17 cellular contexts compared by ENCODE assay signal in genomic region chr11:79264284-79264683, GRCh38.
"Had no signal": no experiment of that assay in that cellular context is flagged by ENCODE, and none has a peak within 500 bp of the region (broad histone marks: within the 10 kb centered on the region; RNA-seq: fewer than 3 reads in every experiment).

No MANE protein-coding gene starts in this region.

- H3K4me1 Mint-ChIP-seq: activated CD4-positive, alpha-beta T cell treated with anti-CD3 and anti-CD28 coated beads, Interleukin-2, amount 10 ng/mL, durations not matched to agents 24 days and 14 days had no signal

- H3K27me3 ChIP-seq: neural progenitor cell, pancreas, transverse colon, vagina had no signal

- H3K9me3 Mint-ChIP-seq: neural progenitor cell had no signal

- H3K36me3 Mint-ChIP-seq: activated naive CD8-positive, alpha-beta T cell; neural progenitor cell had no signal

- ATAC-seq: activated CD8-positive, alpha-beta T cell treated with anti-CD3 and anti-CD28 coated beads, Interleukin-2, amount 10 ng/mL, durations not matched to agents 7 days and 5 days; activated T-cell treated with anti-CD3 and anti-CD28 coated beads, Interleukin-2, amount 50 U/mL, for 72 hours; pancreas; stimulated activated naive CD8-positive, alpha-beta T cell treated with anti-CD3 and anti-CD28 coated beads, Interleukin-15, Interleukin-2, amounts not matched to agents 100 U/mL and 50 U/mL, for 24 hours had no signal

- H3K9me3 ChIP-seq: pancreas, transverse colon, vagina had no signal

- H3K27ac Mint-ChIP-seq: activated CD4-positive, alpha-beta T cell treated with anti-CD3 and anti-CD28 coated beads, Interleukin-2, amount 10 ng/mL, durations not matched to agents 24 days and 14 days; activated CD8-positive, alpha-beta T cell treated with anti-CD3 and anti-CD28 coated beads, Interleukin-2, amount 10 ng/mL, durations not matched to agents 7 days and 5 days; activated naive CD8-positive, alpha-beta T cell; activated T-cell treated with anti-CD3 and anti-CD28 coated beads, Interleukin-2, amount 50 U/mL, for 72 hours; neural progenitor cell had no signal

- DNase-seq: activated CD4-positive, alpha-beta T cell treated with anti-CD3 and anti-CD28 coated beads, Interleukin-2, amount 10 ng/mL, durations not matched to agents 24 days and 14 days; activated CD4-positive, CD25-positive, alpha-beta regulatory T cell; activated CD8-positive, alpha-beta memory T cell treated with anti-CD3 and anti-CD28 coated beads, Interleukin-2, amount 50 U/mL, for 4 hours; activated CD8-positive, alpha-beta T cell treated with anti-CD3 and anti-CD28 coated beads, Interleukin-2, amount 10 ng/mL, durations not matched to agents 7 days and 5 days; activated gamma-delta T cell; activated T-cell treated with anti-CD3 and anti-CD28 coated beads, Interleukin-2, amount 50 U/mL, for 72 hours; cerebellar nuclear complex; effector CD8-positive, alpha-beta T cell; pancreas; stimulated activated CD4-positive, alpha-beta T cell treated with anti-CD3 and anti-CD28 coated beads, Interleukin-15, amount 100 ng/mL, for 24 hours; stimulated activated CD4-positive, alpha-beta T cell treated with anti-CD3 and anti-CD28 coated beads, Interleukin-4, amount 100 ng/mL, for 24 hours; stimulated activated CD8-positive, alpha-beta memory T cell treated with anti-CD3 and anti-CD28 coated beads, Interleukin-4, amount 100 ng/mL, for 48 hours; stimulated activated naive CD8-positive, alpha-beta T cell treated with anti-CD3 and anti-CD28 coated beads, Interleukin-15, Interleukin-2, amounts not matched to agents 100 U/mL and 50 U/mL, for 24 hours; transverse colon had no signal

- H3K36me3 ChIP-seq: neural progenitor cell, pancreas, transverse colon, vagina had no signal

- H3K27me3 Mint-ChIP-seq: activated CD4-positive, alpha-beta T cell treated with anti-CD3 and anti-CD28 coated beads, Interleukin-2, amount 10 ng/mL, durations not matched to agents 24 days and 14 days; activated naive CD8-positive, alpha-beta T cell had no signal

- H3K4me1 ChIP-seq: pancreas, transverse colon had no signal

- H3K4me3 ChIP-seq: neural progenitor cell, pancreas, transverse colon, vagina had no signal

- H3K4me3 Mint-ChIP-seq: activated CD4-positive, alpha-beta T cell treated with anti-CD3 and anti-CD28 coated beads, Interleukin-2, amount 10 ng/mL, durations not matched to agents 24 days and 14 days; activated CD8-positive, alpha-beta T cell treated with anti-CD3 and anti-CD28 coated beads, Interleukin-2, amount 10 ng/mL, durations not matched to agents 7 days and 5 days; activated naive CD8-positive, alpha-beta T cell; activated T-cell treated with anti-CD3 and anti-CD28 coated beads, Interleukin-2, amount 50 U/mL, for 72 hours; neural progenitor cell had no signal

- H3K27ac ChIP-seq: neural progenitor cell, pancreas, transverse colon, vagina had no signal
